1 cellular context compared by ENCODE assay signal in genomic region chr6:53313784-53314382, GRCh38.
TF ChIP-seq lines count a peak whose summit lies in the region.

No MANE protein-coding gene starts in this region.

TF ChIP-seq in HepG2, 621 proteins besides CTCF, POLR2A, EP300 and RAD21 (continued from another document):
- TF ChIP-seq KIAA2018 (CRISPR knock-in tag; IDR thresholded peaks at IDR 0.05; ENCODE audit: borderline replicate concordance): no peak
